8 cellular contexts compared by ENCODE assay signal in genomic region chrX:104165894-104166734, GRCh38. TPM values are rescaled to one million over a fixed set of nuclear protein-coding genes. Genes with fewer than 3 reads are reported as not detected.
DNase-seq lines count a peak whose midpoint lies in the region; ATAC-seq and TF ChIP-seq lines count a peak whose summit lies in the region.

TSS of gene FAM199X (plus strand) at chrX:104166453. CDS start at chrX:104166786, 333 bp downstream.

- H3K4me1 ChIP-seq in IMR-90 (ENCODE audit: control insufficient read depth, insufficient read depth, low read length), result no peaks in the 10 kb centered on the region
- H3K4me1 ChIP-seq in OCI-LY7 (ENCODE audit: insufficient read depth, low read length, poor library complexity, severe bottlenecking), result peaks cover 23% of the 10 kb centered on the region
- peaks cover 2 to 10% of the 10 kb centered on the region in 2 donors for H3K4me1 ChIP-seq in mucosa of rectum (ENCODE audit: control insufficient read depth in 2 of 2, insufficient read depth in 2 of 2, low read length in 2 of 2)

- peak within 1 kb of the TSS; percentile 86 for H3K4ac ChIP-seq in IMR-90 (ENCODE audit: low read depth, low read length)

- peak within 1 kb of the TSS; percentile 70 for H3K18ac ChIP-seq in IMR-90 (ENCODE audit: low read depth, low read length)

- H2BK20ac ChIP-seq in IMR-90 (ENCODE audit: low read depth, low read length), result no peak within 1 kb of the TSS

- H3K9me3 ChIP-seq in IMR-90 (ENCODE audit: control insufficient read depth, insufficient read depth, low read length) (no peaks in the 10 kb centered on the region), OCI-LY7 (ENCODE audit: low read length) (no peaks in the 10 kb centered on the region), mucosa of rectum (ENCODE audit: control insufficient read depth in 2 of 2, low read length in 2 of 2) (no peaks in the 10 kb centered on the region)

- TF ChIP-seq RAD21 in IMR-90 (IDR thresholded peaks at IDR 0.05; ENCODE audit: low read length), result no peak

- TF ChIP-seq CTCF in IMR-90 (conservative IDR thresholded peaks at IDR 0.05; ENCODE audit: low read depth, low read length) (peak; percentile 67), OCI-LY7 (conservative IDR thresholded peaks at IDR 0.05; ENCODE audit: low read length) (peak; percentile 69)

- in situ Hi-C loops in IMR-90 (cut with MboI; ENCODE audit: low sequenced_read_pairs), result no loop called here

- peak within 1 kb of the TSS; percentile 39 for H3K56ac ChIP-seq in IMR-90 (ENCODE audit: extremely low read depth, insufficient read depth, low read length)

- 0 out of 4 replicates have a peak, but pooled peaks cover 0 to 4% of the 10 kb centered on the region in 2 experiments for H3K79me1 ChIP-seq in IMR-90 (ENCODE audit: low read depth in 1 of 2, low read length in 2 of 2)

- intact Hi-C loops in IMR-90 (cut with micrococcal nuclease) (no loop called here), OCI-LY7 (cut with micrococcal nuclease; ENCODE audit: unreplicated experiment) (loop anchor here (2.0 kb wide), 1 partner anchor 479 kb away; the partner anchor contains the start of gene MORF4L2)

- H3K4me3 ChIP-seq in IMR-90 (ENCODE audit: insufficient read depth, low read depth, low read length) (peak within 1 kb of the TSS; percentile 97), OCI-LY7 (ENCODE audit: low read depth, low read length, poor library complexity, severe bottlenecking) (peak within 1 kb of the TSS; percentile 94), mucosa of rectum (ENCODE audit: low read length in 2 of 2) (peak within 1 kb of the TSS; percentile 81 to 84)

- H3K4me2 ChIP-seq in IMR-90 (ENCODE audit: low read depth, low read length) (peak within 1 kb of the TSS; percentile 95), OCI-LY7 (ENCODE audit: low read length) (peak within 1 kb of the TSS; percentile 94)

- ATAC-seq in GM21529 (IDR thresholded peaks at IDR 0.05; ENCODE audit: unreplicated experiment), result peak; percentile 92
- ATAC-seq in IMR-90 (ENCODE audit: low read depth), result peak; percentile 99

- peak within 1 kb of the TSS; percentile 73 for H3K27ac ChIP-seq in IMR-90 (ENCODE audit: insufficient read depth, low read length)
- peak within 1 kb of the TSS; percentile 55 for H3K27ac ChIP-seq in OCI-LY7 (ENCODE audit: low read depth, low read length, poor library complexity, severe bottlenecking)
- H3K27ac ChIP-seq in epithelial cell of prostate, result peak within 1 kb of the TSS; percentile 47
- peak within 1 kb of the TSS; percentile 79 to 80 for H3K27ac ChIP-seq in mucosa of rectum (ENCODE audit: low read depth in 2 of 2, low read length in 2 of 2)

- 39% methylated on average over 10 of the region's 71 CpGs; no CpG with 5 or more reads in 1 of the 2 experiments for WGBS in IMR-90 (ENCODE audit: extremely low coverage in 2 of 2, insufficient read length in 1 of 2), 2 experiments

- H4K5ac ChIP-seq in IMR-90 (ENCODE audit: low read depth, low read length), result peak within 1 kb of the TSS; percentile 97

- CTCF ChIA-PET in IMR-90 (lab: Yijun Ruan, JAX), result no interaction called here
- CTCF ChIA-PET in OCI-LY7 (lab: Charles Lee; ENCODE audit: unreplicated experiment), result no interaction called here

- peak within 1 kb of the TSS; percentile 74 for H3K23ac ChIP-seq in IMR-90 (ENCODE audit: low read depth, low read length)

- peaks cover 9% of the 10 kb centered on the region for H4K20me1 ChIP-seq in IMR-90 (ENCODE audit: insufficient read depth, low read length)
- H4K20me1 ChIP-seq in OCI-LY7 (ENCODE audit: insufficient read depth, low read length), result no peaks in the 10 kb centered on the region

- H3K9ac ChIP-seq in IMR-90 (ENCODE audit: low read depth, low read length) (peak within 1 kb of the TSS; percentile 87), mucosa of rectum (ENCODE audit: low read depth in 1 of 2, low read length in 2 of 2) (peak within 1 kb of the TSS; percentile 64 to 83)

- no peak within 1 kb of the TSS for H2BK15ac ChIP-seq in IMR-90 (ENCODE audit: low read depth, low read length)

- no peaks in the 10 kb centered on the region for H3K9me2 ChIP-seq in OCI-LY7 (ENCODE audit: insufficient read depth, low read length)

- dilution Hi-C loops in IMR-90 (cut with HindIII; ENCODE audit: low sequenced_read_pairs, unreplicated experiment), result no loop called here

- H2AK9ac ChIP-seq in IMR-90 (replicated peaks; ENCODE audit: low read depth, low read length, poor library complexity), result peak within 1 kb of the TSS; percentile 74

- peak within 1 kb of the TSS; percentile 84 to 93 for H4K8ac ChIP-seq in IMR-90 (ENCODE audit: low read depth in 2 of 2, low read length in 2 of 2)

- H3K9me1 ChIP-seq in IMR-90 (ENCODE audit: insufficient read depth, low read length), result no peaks in the 10 kb centered on the region

- H2AFZ ChIP-seq in IMR-90 (replicated peaks; ENCODE audit: low read length, poor library complexity) (peak within 1 kb of the TSS; percentile 93), OCI-LY7 (ENCODE audit: low read length) (peak within 1 kb of the TSS; percentile 91; the same call in 1 of the 2 replicates)

- no peaks in the 10 kb centered on the region for H3K36me3 ChIP-seq in IMR-90 (ENCODE audit: control insufficient read depth, insufficient read depth, low read length)
- peaks cover 4% of the 10 kb centered on the region; the same call in 1 of the 2 replicates for H3K36me3 ChIP-seq in OCI-LY7 (ENCODE audit: insufficient read depth, low read length)
- no peaks in the 10 kb centered on the region for H3K36me3 ChIP-seq in mucosa of rectum (ENCODE audit: control insufficient read depth in 2 of 2, insufficient read depth in 2 of 2, low read length in 2 of 2)

- peaks cover 3% of the 10 kb centered on the region; the same call in 1 of the 2 replicates for H3K27me3 ChIP-seq in IMR-90 (ENCODE audit: control insufficient read depth, insufficient read depth, low read length)
- no peaks in the 10 kb centered on the region for H3K27me3 ChIP-seq in mucosa of rectum (ENCODE audit: control insufficient read depth in 2 of 2, insufficient read depth in 2 of 2, low read length in 2 of 2)

- peak within 1 kb of the TSS; percentile 54 for H2AK5ac ChIP-seq in IMR-90 (ENCODE audit: low read depth, low read length)

- DNase-seq in DMS53 (lab: John Stamatoyannopoulos, UW), result peak; percentile 97
- DNase-seq in IMR-90, result peak; percentile 82
- DNase-seq in OCI-LY7 (ENCODE audit: low spot score), result peak; percentile 88
- peak; percentile 62 for DNase-seq in activated T-cell treated with anti-CD3 and anti-CD28 coated beads for 4 hours
- peak; percentile 45 for DNase-seq in epithelial cell of prostate (ENCODE audit: low read depth, low spot score)
- peak; percentile 39 to 66 for DNase-seq in stimulated activated CD8-positive, alpha-beta memory T cell treated with anti-CD3 and anti-CD28 coated beads, Interleukin-4, amount 100 ng/mL, for 4 hours (ENCODE audit: low read depth in 2 of 2, low spot score in 1 of 2)

- no peak within 1 kb of the TSS for H2BK120ac ChIP-seq in IMR-90 (ENCODE audit: low read depth, low read length)

- 0 out of 2 replicates have a peak, but pooled peaks have one; percentile 27 for TF ChIP-seq POLR2A in IMR-90 (IDR thresholded peaks at IDR 0.05; ENCODE audit: low read depth, low read length)

- peak within 1 kb of the TSS; percentile 66 for H2BK5ac ChIP-seq in IMR-90 (ENCODE audit: low read depth, low read length, poor library complexity, severe bottlenecking)

- peak within 1 kb of the TSS; percentile 8; the same call in 1 of the 2 replicates for H4K91ac ChIP-seq in IMR-90 (ENCODE audit: insufficient read depth, low read depth, low read length)

- POLR2A ChIA-PET in IMR-90 (lab: Charles Lee; ENCODE audit: unreplicated experiment), result no interaction called here
- POLR2A ChIA-PET in OCI-LY7 (lab: Charles Lee), result interaction anchor here (0.7 to 2.2 kb wide), 4 partner anchors 9 to 213 kb away, joined by 3 to 26 read pairs (median 3); partner anchors contain the start of gene SLC25A53

- H3K14ac ChIP-seq in IMR-90 (replicated peaks; ENCODE audit: low read depth, low read length), result peak within 1 kb of the TSS; percentile 78

- BruUV-seq in IMR-90 (replicated peaks; lab: Mats Ljungman, UMichigan) (no TSS peak), OCI-LY7 (replicated peaks; lab: Mats Ljungman, UMichigan) (no TSS peak)

- H3K79me2 ChIP-seq in OCI-LY7 (ENCODE audit: insufficient read depth, low read depth, low read length), result peaks cover 22% of the 10 kb centered on the region

TF ChIP-seq in IMR-90, 13 proteins besides CTCF, POLR2A, EP300 and RAD21:
- TF ChIP-seq MAZ (IDR thresholded peaks at IDR 0.05; ENCODE audit: borderline replicate concordance, low read depth, low read length), result peak; percentile 81; the same call in 1 of the 2 replicates
- TF ChIP-seq USF2 (IDR thresholded peaks at IDR 0.05; ENCODE audit: low read depth, low read length), result no peak
- TF ChIP-seq SMC3 (IDR thresholded peaks at IDR 0.05; ENCODE audit: low read depth, low read length), result no peak
- no peak for TF ChIP-seq CEBPB (IDR thresholded peaks at IDR 0.05; ENCODE audit: low read depth, low read length)
- no peak for TF ChIP-seq FOS (IDR thresholded peaks at IDR 0.05; ENCODE audit: low read depth, low read length)
- no peak for TF ChIP-seq RCOR1 (IDR thresholded peaks at IDR 0.05; ENCODE audit: insufficient replicate concordance, low read length)

RNA-seq across cellular contexts. Expression of gene FAM199X, which starts in this region (rescaled TPM):
- 13.8 and 25.3 TPM in 2 replicates for total RNA-seq in IMR-90 (2012; rRNA removed)
- polyA plus RNA-seq in IMR-90 (2012; rRNA removed), result 2.8 and 4.0 TPM in 2 replicates
- polyA plus RNA-seq in IMR-90 (2012; cell fraction: cytosol; rRNA removed), result 0.65 and 0.79 TPM in 2 replicates
- polyA plus RNA-seq in IMR-90 (2012; cell fraction: nucleus; rRNA removed; ENCODE audit: low replicate concordance), result 0.72 and 4.7 TPM in 2 replicates
- 10.6 and 10.8 TPM in 2 replicates for total RNA-seq in OCI-LY7 (2014; rRNA removed; shearing (Covaris generic))
- total RNA-seq in OCI-LY7 (2022), result 16.0 and 19.2 TPM in 2 replicates

Comparison
In these comparisons a context has a peak if more than half of its experiments do, and no peak if none do; other contexts are left out.
1. Peak in every context shown above with its lines: DNase-seq, ATAC-seq, H3K4me3 ChIP-seq and H3K27ac ChIP-seq.
2. DNase-seq: peak in every context shown above with its lines; median percentile 97 in DMS53; 88 in OCI-LY7; 82 in IMR-90; 62 in activated T-cell treated with anti-CD3 and anti-CD28 coated beads for 4 hours; 52 in stimulated activated CD8-positive, alpha-beta memory T cell treated with anti-CD3 and anti-CD28 coated beads, Interleukin-4, amount 100 ng/mL, for 4 hours; 45 in epithelial cell of prostate.